In the genomic region with DNA sequence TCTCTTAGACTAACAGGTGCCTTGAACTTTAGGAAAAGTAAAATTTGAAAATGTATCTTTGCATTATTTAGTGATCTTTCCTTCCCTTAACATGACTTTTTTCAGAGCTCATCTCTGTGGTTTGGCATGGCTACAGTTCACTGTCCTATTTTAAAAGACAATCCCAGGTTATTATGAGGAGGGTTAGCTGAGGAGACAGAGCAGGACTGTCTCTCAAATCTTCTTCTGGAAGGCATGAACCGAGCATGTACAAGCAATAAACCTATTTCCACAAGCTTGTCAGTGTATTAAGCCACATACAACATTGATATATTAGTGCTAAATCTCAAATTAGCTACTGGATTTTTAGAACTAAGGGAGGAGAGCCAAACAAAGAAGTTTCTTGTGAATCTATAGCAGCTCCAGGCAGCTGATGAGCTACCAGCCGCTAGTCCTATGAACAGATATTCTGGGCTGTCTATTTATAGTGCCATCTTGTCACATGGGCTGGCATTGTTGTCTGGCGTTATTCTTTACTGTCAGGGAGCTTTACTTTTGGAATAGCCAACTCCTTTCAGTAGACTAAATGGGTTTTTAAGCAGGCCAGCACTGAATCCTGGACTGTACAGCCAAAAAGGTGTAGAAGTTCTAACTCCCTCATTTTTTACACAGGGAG, we compare ENCODE assay signal across 22 cellular contexts.
A peak's percentile ranks its signal among the peaks of the same experiment; 100 is the strongest.
DNase-seq lines count a peak whose midpoint lies in the region; ATAC-seq and TF ChIP-seq lines count a peak whose summit lies in the region.
"Had no signal": no experiment of that assay in that cellular context is flagged by ENCODE, and none has a peak within 500 bp of the region (broad histone marks: within the 10 kb centered on the region; RNA-seq: fewer than 3 reads in every experiment).

No MANE protein-coding gene starts in this region.

- H3K27me3 ChIP-seq in GM23248 (replicated peaks; ENCODE audit: insufficient read depth) (no peaks in the 10 kb centered on the region), dorsolateral prefrontal cortex (no peaks in the 10 kb centered on the region)
- no peaks in the 10 kb centered on the region for H3K27me3 ChIP-seq in CD4-positive, alpha-beta T cell (ENCODE audit: control insufficient read depth, insufficient read depth, low read length)
- H3K27me3 ChIP-seq: left lung, right lobe of liver had no signal

- no peak overlapping the region for H3K4me3 Mint-ChIP-seq in CD4-positive, alpha-beta T cell
- H3K4me3 Mint-ChIP-seq: activated B cell treated with CpG ODN at 0.5 μM for 24 hours; activated CD8-positive, alpha-beta T cell treated with anti-CD3 and anti-CD28 coated beads, Interleukin-2, amount 10 ng/mL, durations not matched to agents 7 days and 5 days; activated naive CD8-positive, alpha-beta T cell treated with anti-CD3 and anti-CD28 coated beads, Interleukin-2, amount 50 U/mL, for 24 hours; activated T-helper 1 cell treated with anti-CD3 and anti-CD28 coated beads, Interleukin-12 subunit alpha, Interleukin-12 subunit beta, Interleukin-2, Interleukin-4 antibody, amounts not matched to agents 30 ng/mL and 10 ng/mL and 1 ng/mL, durations not matched to agents 14 hours and 24 hours and 36 hours; central memory CD8-positive, alpha-beta T cell; naive thymus-derived CD4-positive, alpha-beta T cell had no signal

- no peaks in the 10 kb centered on the region for H3K79me2 ChIP-seq in GM23248 (ENCODE audit: insufficient read depth)

- no peaks in the 10 kb centered on the region for H3K9me3 ChIP-seq in GM23248 (ENCODE audit: low read depth)
- H3K9me3 ChIP-seq in CD4-positive, alpha-beta T cell (ENCODE audit: control insufficient read depth, low read length) = no peaks in the 10 kb centered on the region
- H3K9me3 ChIP-seq: left lung, right lobe of liver had no signal

- in situ Hi-C loops in GM23248 (cut with MboI) = loop anchor here (25.0 kb wide), 1 partner anchor 809 kb away; a partner anchor contains a TSS

- H3K9ac ChIP-seq in GM23248 = no peak overlapping the region

- no peak overlapping the region for H3K27ac Mint-ChIP-seq in CD4-positive, alpha-beta T cell
- H3K27ac Mint-ChIP-seq: activated B cell treated with CpG ODN at 0.5 μM for 24 hours; activated CD8-positive, alpha-beta T cell treated with anti-CD3 and anti-CD28 coated beads, Interleukin-2, amount 10 ng/mL, durations not matched to agents 7 days and 5 days; activated naive CD8-positive, alpha-beta T cell treated with anti-CD3 and anti-CD28 coated beads, Interleukin-2, amount 50 U/mL, for 24 hours; activated T-helper 1 cell treated with anti-CD3 and anti-CD28 coated beads, Interleukin-12 subunit alpha, Interleukin-12 subunit beta, Interleukin-2, Interleukin-4 antibody, amounts not matched to agents 30 ng/mL and 10 ng/mL and 1 ng/mL, durations not matched to agents 14 hours and 24 hours and 36 hours; naive thymus-derived CD4-positive, alpha-beta T cell had no signal

- 22 to 32% methylated on average over 3 of the region's 3 CpGs for WGBS in GM23248 (ENCODE audit: low coverage in 1 of 2, low lambda C conversion rate in 2 of 2, missing lambda C conversion rate in 2 of 2), 2 experiments

- H3K27ac ChIP-seq in GM23248 (no peak overlapping the region), dorsolateral prefrontal cortex (peak overlapping the region in 52 of 59 donors; percentile 23 to 86 (median 64))
- H3K27ac ChIP-seq in CD4-positive, alpha-beta T cell (ENCODE audit: low read depth, low read length) = no peak overlapping the region
- H3K27ac ChIP-seq: left lung had no signal

- no peaks in the 10 kb centered on the region for H3K36me3 ChIP-seq in GM23248 (ENCODE audit: low read depth)
- H3K36me3 ChIP-seq: left lung had no signal

- peaks cover 8% of the 10 kb centered on the region for H3K27me3 Mint-ChIP-seq in CD4-positive, alpha-beta T cell
- H3K27me3 Mint-ChIP-seq: central memory CD8-positive, alpha-beta T cell had no signal

- POLR2A ChIA-PET in CD4-positive, alpha-beta T cell (lab: Charles Lee) = no interaction called here

- no peak overlapping the region for H3K4me2 ChIP-seq in GM23248 (ENCODE audit: unreplicated experiment)

- peak in 5 of 56 donors; percentile 11 to 34 (median 21) for TF ChIP-seq CTCF in dorsolateral prefrontal cortex (IDR thresholded peaks at IDR 0.05 in 54 of 56, conservative IDR thresholded peaks at IDR 0.05 in 2 of 56; ENCODE audit: low read depth in 1 of 56, partially characterized antibody in 56 of 56)
- TF ChIP-seq CTCF in CD4-positive, alpha-beta T cell (IDR thresholded peaks at IDR 0.05) = no peak

- intact Hi-C loops in dorsolateral prefrontal cortex (cut with DNase I) = loop anchor here in 1 of 2 donors (5.0 kb wide), 1 partner anchor 39 kb away; no protein-coding TSS in a partner anchor
- intact Hi-C loops in CD4-positive, alpha-beta T cell (cut with DNase I, micrococcal nuclease) = no loop called here

- H3K9me3 Mint-ChIP-seq in CD4-positive, alpha-beta T cell = peaks cover 5% of the 10 kb centered on the region
- H3K9me3 Mint-ChIP-seq: activated naive CD8-positive, alpha-beta T cell treated with anti-CD3 and anti-CD28 coated beads, Interleukin-2, amount 50 U/mL, for 24 hours; activated T-helper 1 cell treated with anti-CD3 and anti-CD28 coated beads, Interleukin-12 subunit alpha, Interleukin-12 subunit beta, Interleukin-2, Interleukin-4 antibody, amounts not matched to agents 30 ng/mL and 10 ng/mL and 1 ng/mL, durations not matched to agents 14 hours and 24 hours and 36 hours had no signal

- no peaks in the 10 kb centered on the region for H3F3A ChIP-seq in GM23248 (ENCODE audit: insufficient read depth)

- H3K9me2 ChIP-seq in GM23248 (ENCODE audit: insufficient read depth) = no peaks in the 10 kb centered on the region

- H3K4me1 Mint-ChIP-seq in CD4-positive, alpha-beta T cell (ENCODE audit: low read depth) = no peaks in the 10 kb centered on the region
- H3K4me1 Mint-ChIP-seq: activated B cell treated with CpG ODN at 0.5 μM for 24 hours; activated naive CD8-positive, alpha-beta T cell treated with anti-CD3 and anti-CD28 coated beads, Interleukin-2, amount 50 U/mL, for 24 hours; central memory CD8-positive, alpha-beta T cell; naive thymus-derived CD4-positive, alpha-beta T cell had no signal

- no peaks in the 10 kb centered on the region for H3K4me1 ChIP-seq in GM23248 (ENCODE audit: insufficient read depth)
- H3K4me1 ChIP-seq: left lung had no signal

- DNase-seq in GM23248 (peak; percentile 5), dorsolateral prefrontal cortex (peak in 6 of 10 donors; percentile 34 to 73 (median 48)), hippocampal formation (lab: John Stamatoyannopoulos, UW) (peak; percentile 57 to 76), putamen (ENCODE audit: low spot score) (peak; percentile 53), cerebellum (ENCODE audit: low spot score) (no peak), NCI-H446 treated with DMSO at 0.1 percent for 48 hours (lab: John Stamatoyannopoulos, UW) (no peak)
- DNase-seq in CD4-positive, alpha-beta T cell = no peak
- DNase-seq in activated T-cell treated with anti-CD3 and anti-CD28 coated beads, Interleukin-2, amount 50 U/mL, for 1 hour = no peak
- DNase-seq: activated B cell treated with CpG ODN at 0.5 μM for 24 hours; activated CD8-positive, alpha-beta T cell treated with anti-CD3 and anti-CD28 coated beads, Interleukin-2, amount 10 ng/mL, durations not matched to agents 7 days and 5 days; activated naive CD8-positive, alpha-beta T cell treated with anti-CD3 and anti-CD28 coated beads, Interleukin-2, amount 50 U/mL, for 24 hours; left lung; MM.1S; naive thymus-derived CD4-positive, alpha-beta T cell; NCI-H510A treated with DMSO at 0.1 percent for 48 hours; right lobe of liver; SIG-M5; stimulated activated CD4-positive, alpha-beta T cell treated with anti-CD3 and anti-CD28 coated beads, Interleukin-1b, Interleukin-23, amount 100 ng/mL, for 48 hours; T-helper 2 cell had no signal

- no peak for ATAC-seq in CD4-positive, alpha-beta T cell (ENCODE audit: poor library complexity)
- ATAC-seq: activated CD8-positive, alpha-beta T cell treated with anti-CD3 and anti-CD28 coated beads, Interleukin-2, amount 10 ng/mL, durations not matched to agents 7 days and 5 days; activated naive CD8-positive, alpha-beta T cell treated with anti-CD3 and anti-CD28 coated beads, Interleukin-2, amount 50 U/mL, for 24 hours; HepG2; left lung; naive thymus-derived CD4-positive, alpha-beta T cell had no signal

- H2AFZ ChIP-seq in GM23248 = peak overlapping the region; percentile 21; the same call in 1 of the 2 replicates

- CTCF ChIA-PET in CD4-positive, alpha-beta T cell (lab: Charles Lee) = no interaction called here

- no peaks in the 10 kb centered on the region for H3K36me3 Mint-ChIP-seq in CD4-positive, alpha-beta T cell (ENCODE audit: low read depth)
- H3K36me3 Mint-ChIP-seq: naive thymus-derived CD4-positive, alpha-beta T cell had no signal

- no peaks in the 10 kb centered on the region for H4K20me1 ChIP-seq in GM23248 (ENCODE audit: insufficient read depth)

- H3K4me3 ChIP-seq in GM23248 (no peak overlapping the region), dorsolateral prefrontal cortex (peak overlapping the region in 1 of 59 donors; percentile 9)
- H3K4me3 ChIP-seq: left lung, right lobe of liver had no signal

Comparison
In these comparisons a context has a peak if more than half of its experiments do, and no peak if none do; other contexts are left out.
1. DNase-seq: peak in GM23248 (single experiment), dorsolateral prefrontal cortex (6 of 10), hippocampal formation (2 of 2) and putamen (single experiment); none in cerebellum (single experiment), NCI-H446 treated with DMSO at 0.1 percent for 48 hours (single experiment), CD4-positive, alpha-beta T cell (0 of 10) and activated T-cell treated with anti-CD3 and anti-CD28 coated beads, Interleukin-2, amount 50 U/mL, for 1 hour (single experiment).
2. H3K27ac ChIP-seq: peak in dorsolateral prefrontal cortex (52 of 59); none in GM23248 (single experiment) and CD4-positive, alpha-beta T cell (single experiment).